ENCODE assay signal across 1 cellular context in genomic region chr1:156666862-156667609, GRCh38.
TF ChIP-seq lines count a peak whose summit lies in the region.

No MANE protein-coding gene starts in this region.

TF ChIP-seq in HepG2, 621 proteins besides CTCF, POLR2A, EP300 and RAD21:
- no peak for TF ChIP-seq PBX3 (CRISPR knock-in tag; IDR thresholded peaks at IDR 0.05; ENCODE audit: borderline replicate concordance)
- peak; percentile 57; the same call in 1 of the 2 replicates for TF ChIP-seq HNRNPL (IDR thresholded peaks at IDR 0.05; ENCODE audit: low read depth, low read length)
- peak; percentile 71; the same call in 1 of the 2 replicates for TF ChIP-seq ZMYM3 (CRISPR knock-in tag; IDR thresholded peaks at IDR 0.05)
- TF ChIP-seq ZNF3 (CRISPR knock-in tag; IDR thresholded peaks at IDR 0.05): 0 out of 2 replicates have a peak, but pooled peaks have one; percentile 26
- TF ChIP-seq ZNF256 (CRISPR knock-in tag; conservative IDR thresholded peaks at IDR 0.05): no peak
